In genomic region chr6:52663935-52664184, GRCh38 we compare ENCODE assay signal across 8 cellular contexts. TPM values are rescaled to one million over a fixed set of nuclear protein-coding genes. Genes with fewer than 3 reads are reported as not detected.
A peak's percentile ranks its signal among the peaks of the same experiment; 100 is the strongest.
DNase-seq lines count a peak whose midpoint lies in the region; ATAC-seq and TF ChIP-seq lines count a peak whose summit lies in the region.

No MANE protein-coding gene starts in this region.

- H3K4me3 ChIP-seq in Panc1 (ENCODE audit: low read depth in 2 of 2, low read length in 2 of 2) (peak overlapping the region; percentile 82 to 84), foreskin fibroblast (ENCODE audit: low read depth in 1 of 2, low read length in 2 of 2) (peak overlapping the region; percentile 74 to 79), psoas muscle (peak overlapping the region; percentile 84)

- no peak for DNase-seq in CD4-positive, alpha-beta T cell
- DNase-seq in Panc1 (ENCODE audit: low read depth, low spot score) (no peak), foreskin fibroblast (no peak), psoas muscle (no peak), NCI-H1105 (lab: John Stamatoyannopoulos, UW) (no peak), DMS153 (lab: John Stamatoyannopoulos, UW) (no peak), mucosa of gallbladder (ENCODE audit: low spot score) (no peak)

- peak; percentile 33 for TF ChIP-seq CTCF in CD4-positive, alpha-beta T cell (IDR thresholded peaks at IDR 0.05)
- TF ChIP-seq CTCF in Panc1 (IDR thresholded peaks at IDR 0.05): peak; percentile 48
- no peak for TF ChIP-seq CTCF in foreskin fibroblast (IDR thresholded peaks at IDR 0.05; ENCODE audit: low read depth, low read length)
- TF ChIP-seq CTCF in psoas muscle (IDR thresholded peaks at IDR 0.05): no peak

- no peak for ATAC-seq in CD4-positive, alpha-beta T cell (ENCODE audit: poor library complexity)
- no peak for ATAC-seq in Panc1
- no peak for ATAC-seq in psoas muscle
- ATAC-seq in GM19324 (IDR thresholded peaks at IDR 0.05; ENCODE audit: low FRiP score, unreplicated experiment): no peak

- H3K36me3 Mint-ChIP-seq in CD4-positive, alpha-beta T cell (ENCODE audit: low read depth): no peaks in the 10 kb centered on the region

- H3K27me3 ChIP-seq in CD4-positive, alpha-beta T cell (ENCODE audit: control insufficient read depth, insufficient read depth, low read length): peaks cover 6% of the 10 kb centered on the region
- H3K27me3 ChIP-seq in Panc1 (ENCODE audit: control insufficient read depth, insufficient read depth, low read length): no peaks in the 10 kb centered on the region
- H3K27me3 ChIP-seq in psoas muscle (ENCODE audit: insufficient read depth in 3 of 3, low read length in 2 of 3): peaks cover 0 to 5% (median 0%) of the 10 kb centered on the region in 3 donors

- H3K36me3 ChIP-seq in Panc1 (ENCODE audit: control insufficient read depth, insufficient read depth, low read length) (peaks cover 5% of the 10 kb centered on the region), psoas muscle (ENCODE audit: insufficient read depth in 1 of 2, low read depth in 1 of 2) (no peaks in the 10 kb centered on the region)

- H3K27ac ChIP-seq in CD4-positive, alpha-beta T cell (ENCODE audit: low read depth, low read length): no peak overlapping the region
- H3K27ac ChIP-seq in Panc1 (ENCODE audit: low read length) (peak overlapping the region; percentile 92), psoas muscle (no peak overlapping the region)

- H3K4me1 ChIP-seq in Panc1 (ENCODE audit: control insufficient read depth, insufficient read depth, low read length) (peaks cover 17% of the 10 kb centered on the region), psoas muscle (no peaks in the 10 kb centered on the region)

- intact Hi-C loops in CD4-positive, alpha-beta T cell (cut with DNase I, micrococcal nuclease): loop anchor here (1.0 to 10.0 kb wide), 14 partner anchors 12 to 1131 kb away; partner anchors contain the start of genes GCLC (in 1 of the 2), LRRC1 (in 1 of the 2), PAQR8 (in 1 of the 2) and TRAM2 (in 1 of the 2)
- intact Hi-C loops in Panc1 (cut with micrococcal nuclease; ENCODE audit: unreplicated experiment): loop anchor here (1.0 to 10.0 kb wide), 4 partner anchors 67 to 379 kb away; partner anchors contain the start of gene MCM3
- intact Hi-C loops in psoas muscle (cut with DNase I): loop anchor here (1.0 to 5.0 kb wide), 4 partner anchors 67 to 248 kb away; no protein-coding TSS in a partner anchor

- WGBS in psoas muscle, 3 donors: 0 to 1% (median 0%) methylated on average over 11 of the region's 11 CpGs

- H3K27me3 Mint-ChIP-seq in CD4-positive, alpha-beta T cell: no peaks in the 10 kb centered on the region

- no peaks in the 10 kb centered on the region for H3K4me1 Mint-ChIP-seq in CD4-positive, alpha-beta T cell (ENCODE audit: low read depth)

- CTCF ChIA-PET in CD4-positive, alpha-beta T cell (lab: Charles Lee): interaction anchor here (1.6 to 3.4 kb wide), 2 partner anchors 12 to 249 kb away, joined by 5 to 18 read pairs; no protein-coding TSS in a partner anchor
- CTCF ChIA-PET in Panc1 (lab: Charles Lee): interaction anchor here (0.6 to 1.5 kb wide), 8 partner anchors 12 to 578 kb away, joined by 3 to 7 read pairs (median 5); partner anchors contain the start of genes GSTA1 and MCM3

- H3K27ac Mint-ChIP-seq in CD4-positive, alpha-beta T cell: no peak overlapping the region

- H3K9me3 Mint-ChIP-seq in CD4-positive, alpha-beta T cell: no peaks in the 10 kb centered on the region

- POLR2A ChIA-PET in CD4-positive, alpha-beta T cell (lab: Charles Lee): interaction anchor here (2.0 kb wide), 1 partner anchor 12 kb away, joined by 5 read pairs; no protein-coding TSS in a partner anchor
- POLR2A ChIA-PET in Panc1 (lab: Charles Lee): no interaction called here

- no peaks in the 10 kb centered on the region for H3K9me3 ChIP-seq in CD4-positive, alpha-beta T cell (ENCODE audit: control insufficient read depth, low read length)
- H3K9me3 ChIP-seq in Panc1 (ENCODE audit: control insufficient read depth, insufficient read depth, low read depth, low read length) (no peaks in the 10 kb centered on the region), psoas muscle (no peaks in the 10 kb centered on the region)

- BruUV-seq in Panc1 (replicated peaks; lab: Mats Ljungman, UMichigan): no TSS peak

- no peak overlapping the region for H3K4me3 Mint-ChIP-seq in CD4-positive, alpha-beta T cell

- in situ Hi-C loops in Panc1 (cut with HindIII; ENCODE audit: low pct_unique_long_range_greater_than_20kb, low sequenced_read_pairs): no loop called here

RNA-seq across cellular contexts. Expression of gene TMEM14A, which starts 7.1 kb away (rescaled TPM):
- 1 to 10 TPM; 3.4 TPM for total RNA-seq in CD4-positive, alpha-beta T cell
- 45.6 TPM for total RNA-seq in Panc1 (2021; ENCODE audit: unreplicated experiment)
- polyA plus RNA-seq in Panc1 (2012; ENCODE audit: insufficient read length): 41.3 TPM
- 1 to 10 TPM; 1.2 to 3.4 (median 1.5) TPM for total RNA-seq in psoas muscle
- 1 to 10 TPM; 2.7 to 3.5 (median 3.5) TPM for polyA plus RNA-seq in psoas muscle
- total RNA-seq in mucosa of gallbladder: 35.2 TPM

Comparison
In these comparisons a context has a peak if more than half of its experiments do, and no peak if none do; other contexts are left out.
1. CTCF ChIP-seq: peak in CD4-positive, alpha-beta T cell (single experiment) and Panc1 (single experiment); none in foreskin fibroblast (single experiment) and psoas muscle (single experiment).
2. Peak in every context shown above with its lines, with median percentiles within 50 percentile points of each other: H3K4me3 ChIP-seq.